In the genomic region with DNA sequence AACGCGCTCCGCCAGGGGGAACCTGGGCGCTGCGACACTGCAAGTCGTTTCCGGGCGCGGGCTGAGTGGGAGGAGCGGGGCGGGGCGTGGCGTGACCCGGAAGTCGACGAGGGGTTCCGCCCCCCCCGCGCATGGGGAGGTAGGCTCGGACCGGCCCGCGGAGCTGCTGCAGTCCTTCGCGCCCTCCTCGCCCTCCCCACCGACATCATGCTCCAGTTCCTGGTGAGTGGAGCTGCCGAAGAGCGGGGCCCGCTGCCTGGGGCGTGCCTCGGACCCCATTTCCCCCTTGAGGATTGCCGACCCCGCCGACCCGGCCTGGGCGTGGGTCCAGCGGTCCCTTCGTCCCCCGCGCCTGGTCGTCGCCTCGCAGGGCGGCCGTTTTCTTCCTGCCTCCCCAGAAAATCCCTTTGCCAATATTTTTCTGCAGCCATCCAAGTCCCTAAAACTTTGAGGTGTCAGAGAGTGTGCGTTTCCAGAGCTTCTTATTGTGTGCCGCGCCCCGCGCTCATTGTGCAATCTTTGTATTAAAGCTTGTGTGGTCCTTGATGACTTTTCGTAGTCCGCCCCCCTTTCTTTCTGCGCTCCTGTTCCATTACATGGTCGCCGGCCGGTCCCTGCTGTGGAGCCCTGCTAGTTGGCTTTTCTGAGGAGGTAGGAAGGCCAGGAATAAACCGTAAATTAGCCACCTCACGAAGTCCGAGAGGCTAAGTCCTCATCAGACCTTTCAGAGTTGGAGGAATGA, we compare ENCODE assay signal across 1 cellular context.
TF ChIP-seq lines count a peak whose summit lies in the region.

A gene (plus strand): TSS at position 142 of the 742 bp plus-strand sequence.

TF ChIP-seq in SK-N-SH, 30 proteins besides CTCF, POLR2A, EP300 and RAD21 (continued from another document):
- TF ChIP-seq EZH2phosphoT487 (IDR thresholded peaks at IDR 0.05; ENCODE audit: borderline replicate concordance, low read depth) = no peak
- no peak for TF ChIP-seq MEF2A (IDR thresholded peaks at IDR 0.05; ENCODE audit: borderline replicate concordance, low read depth)
- TF ChIP-seq NRF1 (IDR thresholded peaks at IDR 0.05; ENCODE audit: low read depth, low read length) = no peak
- TF ChIP-seq POLR2AphosphoS5 (IDR thresholded peaks at IDR 0.05; ENCODE audit: low read depth, low read length) = peak; percentile 98
- TF ChIP-seq GATA2 (CRISPR knock-in tag; IDR thresholded peaks at IDR 0.05) = no peak
- peak; percentile 68; the same call in 1 of the 2 replicates for TF ChIP-seq SMC3 (IDR thresholded peaks at IDR 0.05; ENCODE audit: low read depth, low read length)
- TF ChIP-seq YY1 (IDR thresholded peaks at IDR 0.05; ENCODE audit: low read depth) = peak; percentile 53; the same call in 1 of the 2 replicates
- TF ChIP-seq RXRA (IDR thresholded peaks at IDR 0.05; ENCODE audit: borderline replicate concordance, low read depth) = peak; percentile 29; the same call in 1 of the 2 replicates
- TF ChIP-seq NFIC (IDR thresholded peaks at IDR 0.05; ENCODE audit: borderline replicate concordance) = peak; percentile 47; the same call in 1 of the 2 replicates
- peak; percentile 97; the same call in 1 of the 2 replicates for TF ChIP-seq SIN3A (IDR thresholded peaks at IDR 0.05; ENCODE audit: borderline replicate concordance, low read depth, low read length)
- no peak; the same call in 1 of the 2 replicates for TF ChIP-seq FOSL2 (IDR thresholded peaks at IDR 0.05; ENCODE audit: borderline replicate concordance, low read depth)
- TF ChIP-seq ELF1 (IDR thresholded peaks at IDR 0.05) = peak; percentile 91
- TF ChIP-seq, protein P1, sequence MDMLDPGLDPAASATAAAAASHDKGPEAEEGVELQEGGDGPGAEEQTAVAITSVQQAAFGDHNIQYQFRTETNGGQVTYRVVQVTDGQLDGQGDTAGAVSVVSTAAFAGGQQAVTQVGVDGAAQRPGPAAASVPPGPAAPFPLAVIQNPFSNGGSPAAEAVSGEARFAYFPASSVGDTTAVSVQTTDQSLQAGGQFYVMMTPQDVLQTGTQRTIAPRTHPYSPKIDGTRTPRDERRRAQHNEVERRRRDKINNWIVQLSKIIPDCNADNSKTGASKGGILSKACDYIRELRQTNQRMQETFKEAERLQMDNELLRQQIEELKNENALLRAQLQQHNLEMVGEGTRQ (IDR thresholded peaks at IDR 0.05; ENCODE audit: borderline replicate concordance, low read depth, low read length) = 0 out of 2 replicates have a peak, but pooled peaks have one; percentile 11
- TF ChIP-seq CHD2 (IDR thresholded peaks at IDR 0.05; ENCODE audit: low read length, partially characterized antibody) = peak; percentile 85
- TF ChIP-seq, protein P2, sequence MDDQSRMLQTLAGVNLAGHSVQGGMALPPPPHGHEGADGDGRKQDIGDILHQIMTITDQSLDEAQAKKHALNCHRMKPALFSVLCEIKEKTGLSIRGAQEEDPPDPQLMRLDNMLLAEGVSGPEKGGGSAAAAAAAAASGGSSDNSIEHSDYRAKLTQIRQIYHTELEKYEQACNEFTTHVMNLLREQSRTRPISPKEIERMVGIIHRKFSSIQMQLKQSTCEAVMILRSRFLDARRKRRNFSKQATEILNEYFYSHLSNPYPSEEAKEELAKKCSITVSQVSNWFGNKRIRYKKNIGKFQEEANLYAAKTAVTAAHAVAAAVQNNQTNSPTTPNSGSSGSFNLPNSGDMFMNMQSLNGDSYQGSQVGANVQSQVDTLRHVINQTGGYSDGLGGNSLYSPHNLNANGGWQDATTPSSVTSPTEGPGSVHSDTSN (IDR thresholded peaks at IDR 0.05) = 0 out of 2 replicates have a peak, but pooled peaks have one; percentile 8
- TF ChIP-seq TEAD4 (IDR thresholded peaks at IDR 0.05; ENCODE audit: borderline replicate concordance, insufficient read depth) = no peak
